Comparison of ENCODE assay signal across 13 cellular contexts in genomic region chr2:196335238-196335637, GRCh38.
A peak's percentile ranks its signal among the peaks of the same experiment; 100 is the strongest.
DNase-seq lines count a peak whose midpoint lies in the region.
"Had no signal": no experiment of that assay in that cellular context is flagged by ENCODE, and none has a peak within 500 bp of the region (broad histone marks: within the 10 kb centered on the region; RNA-seq: fewer than 3 reads in every experiment).

No MANE protein-coding gene starts in this region.

- DNase-seq in AG08396 (ENCODE audit: low spot score) (peak; percentile 72), HS-27A (ENCODE audit: low read depth) (peak; percentile 64), amniotic stem cell (lab: John Stamatoyannopoulos, UW) (peak; percentile 50), glomerular visceral epithelial cell (ENCODE audit: extremely low spot score) (peak; percentile 72), HK-2 (ENCODE audit: unreplicated experiment) (no peak), NCI-H1092 treated with DMSO at 0.1 percent for 48 hours (lab: John Stamatoyannopoulos, UW) (no peak), SIG-M5 treated with dmso at 0.1 percent for 504 hours (lab: John Stamatoyannopoulos, UW; ENCODE audit: unreplicated experiment) (no peak)
- DNase-seq in activated CD4-positive, alpha-beta T cell treated with anti-CD3 and anti-CD28 coated beads for 4 hours, result no peak
- DNase-seq: midbrain; NCI-H2171 treated with DMSO at 0.1 percent for 48 hours; psoas muscle; SHP77; stimulated activated CD4-positive, alpha-beta T cell treated with anti-CD3 and anti-CD28 coated beads, Interleukin-1b, Interleukin-23, amount 100 ng/mL, for 48 hours had no signal

Comparison
In these comparisons a context has a peak if more than half of its experiments do, and no peak if none do; other contexts are left out.
1. DNase-seq: peak in AG08396 (single experiment), HS-27A (single experiment), amniotic stem cell (single experiment) and glomerular visceral epithelial cell (single experiment); none in activated CD4-positive, alpha-beta T cell treated with anti-CD3 and anti-CD28 coated beads for 4 hours (0 of 2), HK-2 (single experiment), NCI-H1092 treated with DMSO at 0.1 percent for 48 hours (single experiment) and SIG-M5 treated with dmso at 0.1 percent for 504 hours (single experiment).